8 cellular contexts compared by ENCODE assay signal in genomic region chr1:39738622-39739366, GRCh38. TPM values are rescaled to one million over a fixed set of nuclear protein-coding genes. Genes with fewer than 3 reads are reported as not detected.
DNase-seq lines count a peak whose midpoint lies in the region; ATAC-seq and TF ChIP-seq lines count a peak whose summit lies in the region.

TSS of gene PPIE (plus strand) at chr1:39738882. CDS start at chr1:39738901, 19 bp downstream.

- TF ChIP-seq CTCF in AG04449 (IDR thresholded peaks at IDR 0.05; ENCODE audit: insufficient read depth, low read length, missing control alignments) (no peak), coronary artery (IDR thresholded peaks at IDR 0.05) (no peak)

- peaks cover 5% of the 10 kb centered on the region for H3K9me3 Mint-ChIP-seq in activated CD4-positive, alpha-beta T cell treated with anti-CD3 and anti-CD28 coated beads, Interleukin-2, amount 10 ng/mL, durations not matched to agents 7 days and 5 days

- peaks cover 45% of the 10 kb centered on the region for H3K4me1 Mint-ChIP-seq in activated CD4-positive, alpha-beta T cell treated with anti-CD3 and anti-CD28 coated beads, Interleukin-2, amount 10 ng/mL, durations not matched to agents 7 days and 5 days

- POLR2A ChIA-PET in AG04449 (lab: Yijun Ruan, JAX), result interaction anchor here (0.5 to 1.3 kb wide), 3 partner anchors 111 to 293 kb away, joined by 3 to 4 read pairs (median 3); no protein-coding TSS in a partner anchor
- POLR2A ChIA-PET in activated CD4-positive, alpha-beta T cell treated with anti-CD3 and anti-CD28 coated beads, Interleukin-2, amount 10 ng/mL, durations not matched to agents 7 days and 5 days (lab: Charles Lee), result interaction anchor here (0.6 kb wide), 1 partner anchor 12 kb away, joined by 4 read pairs; no protein-coding TSS in a partner anchor

- H3K36me3 Mint-ChIP-seq in activated CD4-positive, alpha-beta T cell treated with anti-CD3 and anti-CD28 coated beads, Interleukin-2, amount 10 ng/mL, durations not matched to agents 7 days and 5 days (ENCODE audit: low read depth), result peaks cover 34% of the 10 kb centered on the region

- CTCF ChIA-PET in AG04449 (lab: Yijun Ruan, JAX), result interaction anchor here (0.7 to 1.8 kb wide), 7 partner anchors 11 to 200 kb away, joined by 3 to 6 read pairs (median 3); partner anchors contain the start of gene HPCAL4
- CTCF ChIA-PET in activated CD4-positive, alpha-beta T cell treated with anti-CD3 and anti-CD28 coated beads, Interleukin-2, amount 10 ng/mL, durations not matched to agents 7 days and 5 days (lab: Charles Lee), result interaction anchor here (0.5 to 1.7 kb wide), 7 partner anchors 11 to 793 kb away, joined by 3 to 4 read pairs (median 3); no protein-coding TSS in a partner anchor

- no peak for DNase-seq in AG04449 (ENCODE audit: low read depth, low spot score)
- DNase-seq in NCI-H748 (lab: John Stamatoyannopoulos, UW; ENCODE audit: unreplicated experiment), result peak; percentile 100
- peak; percentile 96 for DNase-seq in activated CD4-positive, alpha-beta T cell treated with anti-CD3 and anti-CD28 coated beads, Interleukin-2, amount 10 ng/mL, durations not matched to agents 7 days and 5 days
- DNase-seq in coronary artery (ENCODE audit: low spot score), result peak; percentile 87
- DNase-seq in left kidney (ENCODE audit: low read depth, low spot score), result peak; percentile 98
- DNase-seq in stimulated activated CD4-positive, alpha-beta T cell treated with anti-CD3 and anti-CD28 coated beads, Interleukin-1b, Interleukin-23, amount 100 ng/mL, for 48 hours, result peak; percentile 97

- peak within 1 kb of the TSS; percentile 70 to 88 for H3K27ac ChIP-seq in coronary artery

- H3K4me3 ChIP-seq in AG04449 (ENCODE audit: low read depth, low read length), result peak within 1 kb of the TSS; percentile 85
- peak within 1 kb of the TSS; percentile 98 for H3K4me3 ChIP-seq in coronary artery

- H3K4me3 Mint-ChIP-seq in activated CD4-positive, alpha-beta T cell treated with anti-CD3 and anti-CD28 coated beads, Interleukin-2, amount 10 ng/mL, durations not matched to agents 7 days and 5 days, result peak within 1 kb of the TSS; percentile 92

- peaks cover 11% of the 10 kb centered on the region for H3K27me3 Mint-ChIP-seq in activated CD4-positive, alpha-beta T cell treated with anti-CD3 and anti-CD28 coated beads, Interleukin-2, amount 10 ng/mL, durations not matched to agents 7 days and 5 days

- peak within 1 kb of the TSS; percentile 95 for H3K27ac Mint-ChIP-seq in activated CD4-positive, alpha-beta T cell treated with anti-CD3 and anti-CD28 coated beads, Interleukin-2, amount 10 ng/mL, durations not matched to agents 7 days and 5 days

- peak; percentile 86 for ATAC-seq in GM19043 (IDR thresholded peaks at IDR 0.05; ENCODE audit: low read depth, unreplicated experiment)
- peak; percentile 55 for ATAC-seq in HG03457 (IDR thresholded peaks at IDR 0.05; ENCODE audit: unreplicated experiment)

RNA-seq across cellular contexts. Expression of gene PPIE, which starts in this region (rescaled TPM):
- 10 to 100 TPM; 52.9 to 55.6 TPM for total RNA-seq in activated CD4-positive, alpha-beta T cell treated with anti-CD3 and anti-CD28 coated beads, Interleukin-2, amount 10 ng/mL, durations not matched to agents 7 days and 5 days
